Comparison of ENCODE assay signal across 8 cellular contexts in the genomic region with DNA sequence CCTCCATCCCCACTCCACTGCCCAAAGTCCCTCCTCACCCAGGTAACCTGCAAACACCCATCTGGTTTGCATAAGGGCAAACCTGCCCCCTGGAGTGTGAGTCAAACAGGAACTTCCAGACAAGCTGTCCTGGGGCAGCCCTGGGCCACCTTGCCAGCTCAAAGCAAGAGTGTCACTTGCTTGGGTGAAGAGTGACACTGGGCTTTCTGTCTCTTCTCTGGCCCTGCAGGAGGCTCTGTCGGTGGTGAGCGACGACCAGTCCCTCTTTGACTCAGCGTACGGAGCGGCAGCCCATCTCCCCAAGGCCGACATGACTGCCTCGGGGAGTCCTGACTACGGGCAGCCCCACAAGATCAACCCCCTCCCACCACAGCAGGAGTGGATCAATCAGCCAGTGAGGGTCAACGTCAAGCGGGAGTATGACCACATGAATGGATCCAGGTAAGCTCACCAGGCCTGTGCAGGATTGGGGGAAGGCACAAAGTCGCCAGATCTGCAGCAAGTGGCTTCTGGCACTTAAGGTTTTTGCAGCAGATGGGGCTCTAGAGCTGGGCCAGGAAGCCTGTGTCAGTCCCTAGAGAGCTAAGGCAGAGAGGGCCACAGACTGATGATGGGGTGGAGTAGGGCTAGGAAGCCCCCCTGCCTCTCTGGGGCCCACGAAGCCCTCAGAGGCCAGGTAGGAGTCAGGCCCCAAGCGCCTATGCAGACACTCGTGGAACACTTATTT.
DNase-seq lines count a peak whose midpoint lies in the region; ATAC-seq, FAIRE-seq and TF ChIP-seq lines count a peak whose summit lies in the region.

No MANE protein-coding gene starts in this region.

- H4K20me1 ChIP-seq in endothelial cell of umbilical vein (replicated peaks; ENCODE audit: control insufficient read depth, extremely low read depth, insufficient read depth, low read length) (no peaks in the 10 kb centered on the region), HepG2 (ENCODE audit: insufficient read depth, low read length) (no peaks in the 10 kb centered on the region)

- CTCF ChIA-PET in endothelial cell of umbilical vein (lab: Charles Lee) (interaction anchor here (0.6 to 2.9 kb wide), 26 partner anchors 9 to 601 kb away, joined by 3 to 30 read pairs (median 6); a partner anchor contains a TSS), HepG2 (lab: Yijun Ruan, JAX; ENCODE audit: low intra/inter-chr PET ratio, low total read pairs) (no interaction called here)

- H3K79me2 ChIP-seq in endothelial cell of umbilical vein (ENCODE audit: control insufficient read depth, insufficient read depth, low read length): peaks cover 71% of the 10 kb centered on the region
- H3K79me2 ChIP-seq in HepG2 (ENCODE audit: insufficient read depth, low read length): no peaks in the 10 kb centered on the region

- no TSS peak for BruUV-seq in endothelial cell of umbilical vein (replicated peaks; lab: Mats Ljungman, UMichigan)
- no TSS peak for BruUV-seq in HepG2 (replicated peaks; lab: Mats Ljungman, UMichigan)

- H2AFZ ChIP-seq in endothelial cell of umbilical vein (ENCODE audit: low read depth, low read length) (no peak overlapping the region), HepG2 (ENCODE audit: low read length) (no peak overlapping the region)

- no peaks in the 10 kb centered on the region for H3K27me3 ChIP-seq in endothelial cell of umbilical vein (ENCODE audit: control insufficient read depth in 2 of 2, insufficient read depth in 2 of 2, low read length in 2 of 2)
- peaks cover 0 to 7% of the 10 kb centered on the region in 2 experiments; a peak in 1 of 5 replicates for H3K27me3 ChIP-seq in HepG2 (ENCODE audit: control insufficient read depth in 1 of 2, insufficient read depth in 2 of 2, low read length in 2 of 2)

- no peak overlapping the region for H3K4me3 ChIP-seq in endothelial cell of umbilical vein (replicated peaks in 1 of 3; ENCODE audit: insufficient read depth in 1 of 3, low read depth in 1 of 3, low read length in 3 of 3)
- H3K4me3 ChIP-seq in HepG2 (replicated peaks in 1 of 3; ENCODE audit: insufficient read depth in 1 of 3, low read depth in 2 of 3, low read length in 3 of 3): no peak overlapping the region

- intact Hi-C loops in endothelial cell of umbilical vein (cut with micrococcal nuclease) (loop anchor here (1.0 to 10.0 kb wide), 7 partner anchors 49 to 586 kb away; no protein-coding TSS in a partner anchor), HepG2 (cut with micrococcal nuclease; ENCODE audit: unreplicated experiment) (no loop called here)

- ATAC-seq in GM21381 (IDR thresholded peaks at IDR 0.05; ENCODE audit: unreplicated experiment): peak; percentile 75
- peak; percentile 71 for ATAC-seq in HG03469 (IDR thresholded peaks at IDR 0.05; ENCODE audit: unreplicated experiment)
- ATAC-seq in HepG2: no peak; the same call in 2 of the 3 replicates

- TF ChIP-seq RAD21 in HepG2 (CRISPR knock-in tag; IDR thresholded peaks at IDR 0.05): no peak

- H3K4me1 ChIP-seq in endothelial cell of umbilical vein (ENCODE audit: control insufficient read depth, extremely low read depth, insufficient read depth, low read length) (peaks cover 19% of the 10 kb centered on the region), HepG2 (ENCODE audit: insufficient read depth, low read length) (no peaks in the 10 kb centered on the region)

- POLR2A ChIA-PET in endothelial cell of umbilical vein (lab: Charles Lee): no interaction called here
- POLR2A ChIA-PET in HepG2 (lab: Yijun Ruan, JAX): no interaction called here

- H3K36me3 ChIP-seq in endothelial cell of umbilical vein (ENCODE audit: control insufficient read depth in 2 of 2, extremely low read depth in 1 of 2, insufficient read depth in 2 of 2, low read length in 2 of 2): peaks cover 23 to 53% of the 10 kb centered on the region in 2 experiments
- H3K36me3 ChIP-seq in HepG2 (replicated peaks in 1 of 2; ENCODE audit: control insufficient read depth in 1 of 2, insufficient read depth in 2 of 2, low read length in 2 of 2): no peaks in the 10 kb centered on the region

- TF ChIP-seq POLR2A in endothelial cell of umbilical vein (IDR thresholded peaks at IDR 0.05; ENCODE audit: low read depth, low read length) (no peak), HepG2 (IDR thresholded peaks at IDR 0.05; ENCODE audit: insufficient read depth in 1 of 2, low read depth in 2 of 2, low read length in 2 of 2) (no peak)

- peak overlapping the region; percentile 3 for H3K27ac ChIP-seq in endothelial cell of umbilical vein (ENCODE audit: insufficient read depth, low read depth, low read length)
- H3K27ac ChIP-seq in HepG2 (ENCODE audit: extremely low read length, insufficient read depth, low read length): no peak overlapping the region

- no peak for FAIRE-seq in endothelial cell of umbilical vein (lab: Jason Lieb, UNC)
- FAIRE-seq in HepG2 (lab: Jason Lieb, UNC): no peak

- H3K9me3 ChIP-seq in endothelial cell of umbilical vein (replicated peaks; ENCODE audit: control insufficient read depth, insufficient read depth, low read length): no peaks in the 10 kb centered on the region
- H3K9me3 ChIP-seq in HepG2 (ENCODE audit: low read length): no peaks in the 10 kb centered on the region

- H3K9ac ChIP-seq in endothelial cell of umbilical vein (replicated peaks; ENCODE audit: extremely low read depth, insufficient read depth, low read length) (no peak overlapping the region), HepG2 (ENCODE audit: insufficient read depth, low read depth, low read length) (no peak overlapping the region)

- dilution Hi-C loops in endothelial cell of umbilical vein (cut with MboI; ENCODE audit: extremely low pct_ligation_motif_present, low sequenced_read_pairs): no loop called here

- WGBS in HepG2 (ENCODE audit: low lambda C conversion rate): 11% methylated on average over 3 of the region's 15 CpGs

- H3K9me1 ChIP-seq in endothelial cell of umbilical vein (replicated peaks; ENCODE audit: control insufficient read depth, extremely low read depth, insufficient read depth, low read length): no peaks in the 10 kb centered on the region

- in situ Hi-C loops in GM13977 (cut with MboI; ENCODE audit: low pct_unique_long_range_greater_than_20kb, low sequenced_read_pairs, unreplicated experiment) (loop anchor here (25.0 kb wide), 1 partner anchor 596 kb away; no protein-coding TSS in a partner anchor), HepG2 (cut with HindIII; ENCODE audit: extremely low pct_ligation_motif_present, low pct_unique_long_range_greater_than_20kb) (no loop called here)

- TF ChIP-seq CTCF in GM13977 (IDR thresholded peaks at IDR 0.05; ENCODE audit: extremely low read depth, insufficient read depth, missing control alignments): peak; percentile 31
- no peak for TF ChIP-seq CTCF in endothelial cell of umbilical vein (IDR thresholded peaks at IDR 0.05; ENCODE audit: extremely low read depth in 1 of 2, insufficient read depth in 1 of 2, low read depth in 1 of 2, low read length in 2 of 2)
- TF ChIP-seq CTCF in HepG2 (CRISPR knock-in tag; IDR thresholded peaks at IDR 0.05): no peak

- DNase-seq in GM13977 (ENCODE audit: low spot score) (peak; percentile 78), endothelial cell of umbilical vein (ENCODE audit: low read depth, low spot score) (no peak), NCI-H1105 (lab: John Stamatoyannopoulos, UW) (no peak), C1 segment of cervical spinal cord (lab: John Stamatoyannopoulos, UW) (no peak), HepG2 (ENCODE audit: low spot score) (no peak), foreskin melanocyte (no peak)

- no peak for TF ChIP-seq EP300 in HepG2 (IDR thresholded peaks at IDR 0.05; ENCODE audit: low read depth in 2 of 2, low read length in 2 of 2)
- no peak for TF ChIP-seq EP300 in HepG2 (CRISPR knock-in tag; IDR thresholded peaks at IDR 0.05; ENCODE audit: borderline replicate concordance)

- H3K4me2 ChIP-seq in endothelial cell of umbilical vein (ENCODE audit: insufficient read depth, low read length) (no peak overlapping the region), HepG2 (ENCODE audit: low read depth, low read length) (no peak overlapping the region)

TF ChIP-seq in endothelial cell of umbilical vein, 7 proteins besides CTCF, POLR2A, EP300 and RAD21:
- no peak for TF ChIP-seq MYC (IDR thresholded peaks at IDR 0.05; ENCODE audit: low read depth, low read length)
- TF ChIP-seq EZH2 (IDR thresholded peaks at IDR 0.05; ENCODE audit: borderline replicate concordance, low read depth, low read length, severe bottlenecking): no peak
- TF ChIP-seq, protein P1, sequence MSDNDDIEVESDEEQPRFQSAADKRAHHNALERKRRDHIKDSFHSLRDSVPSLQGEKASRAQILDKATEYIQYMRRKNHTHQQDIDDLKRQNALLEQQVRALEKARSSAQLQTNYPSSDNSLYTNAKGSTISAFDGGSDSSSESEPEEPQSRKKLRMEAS (IDR thresholded peaks at IDR 0.05; ENCODE audit: insufficient read depth, insufficient read length): no peak
- TF ChIP-seq JUN (IDR thresholded peaks at IDR 0.05; ENCODE audit: borderline replicate concordance, insufficient read depth, insufficient read length, low read depth): no peak
- TF ChIP-seq POLR2AphosphoS5 (IDR thresholded peaks at IDR 0.05; ENCODE audit: insufficient read depth, low read depth, low read length): no peak
- no peak for TF ChIP-seq GATA2 (IDR thresholded peaks at IDR 0.05; ENCODE audit: insufficient read depth, insufficient read length, low read depth, low read length)
- no peak for TF ChIP-seq FOS (IDR thresholded peaks at IDR 0.05; ENCODE audit: borderline replicate concordance, insufficient read depth, low read length)

TF ChIP-seq in HepG2, 621 proteins besides CTCF, POLR2A, EP300 and RAD21 (continues in another document):
- TF ChIP-seq ZFAT (CRISPR knock-in tag; conservative IDR thresholded peaks at IDR 0.05): no peak
- TF ChIP-seq MAF1 (CRISPR knock-in tag; IDR thresholded peaks at IDR 0.05; ENCODE audit: borderline replicate concordance): no peak
- TF ChIP-seq ZBTB3 (CRISPR knock-in tag; IDR thresholded peaks at IDR 0.05; ENCODE audit: borderline replicate concordance, low read depth): no peak
- TF ChIP-seq TBX3 (IDR thresholded peaks at IDR 0.05; ENCODE audit: borderline replicate concordance): no peak
- TF ChIP-seq ZBTB7A (CRISPR knock-in tag; IDR thresholded peaks at IDR 0.05): no peak
- TF ChIP-seq IKZF4 (CRISPR knock-in tag; IDR thresholded peaks at IDR 0.05; ENCODE audit: borderline replicate concordance, low read depth, not compliant biosample characterization): no peak
- TF ChIP-seq, protein P2, sequence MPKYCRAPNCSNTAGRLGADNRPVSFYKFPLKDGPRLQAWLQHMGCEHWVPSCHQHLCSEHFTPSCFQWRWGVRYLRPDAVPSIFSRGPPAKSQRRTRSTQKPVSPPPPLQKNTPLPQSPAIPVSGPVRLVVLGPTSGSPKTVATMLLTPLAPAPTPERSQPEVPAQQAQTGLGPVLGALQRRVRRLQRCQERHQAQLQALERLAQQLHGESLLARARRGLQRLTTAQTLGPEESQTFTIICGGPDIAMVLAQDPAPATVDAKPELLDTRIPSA (CRISPR knock-in tag; IDR thresholded peaks at IDR 0.05; ENCODE audit: borderline replicate concordance): no peak
- no peak for TF ChIP-seq ZNF333 (CRISPR knock-in tag; IDR thresholded peaks at IDR 0.05; ENCODE audit: borderline replicate concordance)
